In the genomic region with DNA sequence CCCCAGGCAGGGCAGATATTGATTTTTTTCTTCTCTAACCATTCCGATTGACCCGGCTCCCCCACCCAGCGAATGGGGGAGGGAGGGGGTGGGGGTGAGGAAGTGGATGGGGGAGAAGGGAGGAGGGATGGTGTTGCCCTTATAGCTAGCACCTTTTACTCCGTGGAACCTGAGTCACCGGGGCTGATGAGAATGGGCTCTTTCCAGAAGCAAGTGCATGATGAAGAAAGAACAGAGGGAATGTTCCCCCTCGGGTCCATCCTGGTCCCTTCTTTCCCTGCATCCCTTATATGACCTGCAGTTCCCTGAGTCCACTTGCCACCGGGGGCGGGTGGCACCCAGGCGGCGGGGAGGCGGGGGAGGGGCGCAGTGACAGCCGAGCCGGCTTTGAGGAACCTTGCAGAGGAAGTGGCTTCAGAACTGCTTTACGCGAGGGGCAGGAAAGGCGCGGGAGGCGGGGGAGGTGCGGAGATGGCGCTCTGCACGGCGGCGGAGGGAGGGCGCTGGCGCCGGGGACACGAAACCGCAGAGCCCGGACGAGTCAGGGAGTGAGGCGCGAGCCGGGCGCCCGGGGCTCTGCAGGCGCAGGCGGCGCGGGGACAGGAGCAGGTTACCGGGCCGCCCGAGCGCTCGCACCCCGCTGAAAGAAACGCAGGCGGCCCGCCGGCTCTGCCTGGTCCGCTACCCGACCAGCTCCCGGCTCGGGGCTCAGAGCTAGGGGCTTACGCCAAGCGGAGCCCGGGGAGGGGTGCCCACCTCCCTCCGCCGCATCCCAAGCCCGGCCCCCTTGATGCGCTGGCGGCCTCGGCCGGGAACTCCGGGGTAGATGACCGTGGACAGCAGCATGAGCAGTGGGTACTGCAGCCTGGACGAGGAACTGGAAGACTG, we compare ENCODE assay signal across 8 cellular contexts. TPM values are rescaled to one million over a fixed set of nuclear protein-coding genes. Genes with fewer than 3 reads are reported as not detected.
DNase-seq lines count a peak whose midpoint lies in the region; ATAC-seq and TF ChIP-seq lines count a peak whose summit lies in the region.

No MANE protein-coding gene starts in this region.

- H3K4me3 ChIP-seq in CD4-positive, alpha-beta memory T cell (ENCODE audit: low read length in 2 of 2): peak overlapping the region; percentile 95 to 96
- H3K4me3 ChIP-seq in thoracic aorta: peak overlapping the region; percentile 75

- H3K27ac ChIP-seq in CD4-positive, alpha-beta memory T cell (ENCODE audit: low read depth, low read length): peak overlapping the region; percentile 77
- H3K27ac ChIP-seq in thoracic aorta: peak overlapping the region; percentile 15 to 59

- H3K4me3 Mint-ChIP-seq in CD4-positive, alpha-beta memory T cell: peak overlapping the region; percentile 90 to 99 (median 98)
- peak overlapping the region; percentile 98 to 100 (median 99) for H3K4me3 Mint-ChIP-seq in IgD-negative memory B cell

- H3K9me3 Mint-ChIP-seq in CD4-positive, alpha-beta memory T cell: no peaks in the 10 kb centered on the region
- H3K9me3 Mint-ChIP-seq in IgD-negative memory B cell: no peaks in the 10 kb centered on the region

- H3K27ac Mint-ChIP-seq in CD4-positive, alpha-beta memory T cell: peak overlapping the region; percentile 93 to 98 (median 96)
- H3K27ac Mint-ChIP-seq in IgD-negative memory B cell: peak overlapping the region; percentile 96 to 99 (median 97)

- intact Hi-C loops in CD4-positive, alpha-beta memory T cell (cut with micrococcal nuclease): loop anchor here (1.0 to 10.0 kb wide), 5 partner anchors 12 to 1432 kb away; a partner anchor contains a TSS

- DNase-seq in CD4-positive, alpha-beta memory T cell: peak; percentile 87 to 93 (median 90)
- DNase-seq in SIG-M5 treated with dmso at 0.1 percent for 504 hours (lab: John Stamatoyannopoulos, UW; ENCODE audit: unreplicated experiment) (peak; percentile 96), activated gamma-delta T cell treated with Interleukin-2 at 50 U/mL for 16 hours (peak; percentile 90), glomerular visceral epithelial cell (ENCODE audit: extremely low spot score) (peak; percentile 50), omental fat pad (ENCODE audit: low spot score) (peak; percentile 39), thoracic aorta (ENCODE audit: low spot score) (peak; percentile 19)

- POLR2A ChIA-PET in CD4-positive, alpha-beta memory T cell (lab: Charles Lee; ENCODE audit: partially characterized antibody): interaction anchor here (1.1 to 21.6 kb wide), 10 partner anchors 9 to 764 kb away, joined by 3 to 786 read pairs (median 12); a partner anchor contains a TSS

- TF ChIP-seq CTCF in omental fat pad (IDR thresholded peaks at IDR 0.05) (no peak), thoracic aorta (IDR thresholded peaks at IDR 0.05) (no peak)

- no peaks in the 10 kb centered on the region for H3K9me3 ChIP-seq in CD4-positive, alpha-beta memory T cell (ENCODE audit: control insufficient read depth in 1 of 2, low read length in 2 of 2)
- H3K9me3 ChIP-seq in thoracic aorta: no peaks in the 10 kb centered on the region

- peaks cover 17% of the 10 kb centered on the region for H3K36me3 ChIP-seq in CD4-positive, alpha-beta memory T cell (ENCODE audit: insufficient read depth, low read length)
- H3K36me3 ChIP-seq in thoracic aorta: no peaks in the 10 kb centered on the region

- ATAC-seq in GM21367 (IDR thresholded peaks at IDR 0.05; ENCODE audit: unreplicated experiment) (peak; percentile 40), omental fat pad (ENCODE audit: low FRiP score) (peak; percentile 12), thoracic aorta (ENCODE audit: insufficient number of reproducible peaks, low FRiP score, low read depth) (peak; percentile 48)

- H3K27me3 Mint-ChIP-seq in CD4-positive, alpha-beta memory T cell: no peaks in the 10 kb centered on the region
- no peaks in the 10 kb centered on the region for H3K27me3 Mint-ChIP-seq in IgD-negative memory B cell

- peaks cover 49 to 93% (median 63%) of the 10 kb centered on the region in 4 donors for H3K4me1 Mint-ChIP-seq in CD4-positive, alpha-beta memory T cell
- H3K4me1 Mint-ChIP-seq in IgD-negative memory B cell: peaks cover 33 to 53% (median 44%) of the 10 kb centered on the region in 3 donors

- no peaks in the 10 kb centered on the region for H3K27me3 ChIP-seq in CD4-positive, alpha-beta memory T cell (ENCODE audit: insufficient read depth, low read length)
- no peaks in the 10 kb centered on the region for H3K27me3 ChIP-seq in thoracic aorta (replicated peaks; ENCODE audit: insufficient read depth)

- peaks cover 76% of the 10 kb centered on the region for H3K4me1 ChIP-seq in CD4-positive, alpha-beta memory T cell (ENCODE audit: insufficient read depth, low read length)
- peaks cover 8 to 27% of the 10 kb centered on the region in 2 donors for H3K4me1 ChIP-seq in thoracic aorta (ENCODE audit: control insufficient read depth in 1 of 2, low read depth in 2 of 2)

- peaks cover 18 to 43% of the 10 kb centered on the region in 2 donors for H3K36me3 Mint-ChIP-seq in CD4-positive, alpha-beta memory T cell
- H3K36me3 Mint-ChIP-seq in IgD-negative memory B cell: no peaks in the 10 kb centered on the region

- CTCF ChIA-PET in CD4-positive, alpha-beta memory T cell (lab: Charles Lee; ENCODE audit: partially characterized antibody): interaction anchor here (1.1 to 14.9 kb wide), 8 partner anchors 9 to 55 kb away, joined by 3 to 226 read pairs (median 16); a partner anchor contains a TSS

RNA-seq across cellular contexts. Expression of a gene that starts 49.7 kb away (rescaled TPM):
- 100 to 1,000 TPM; 186 to 190 TPM for total RNA-seq in CD4-positive, alpha-beta memory T cell
- 100 to 1,000 TPM; 249 to 298 TPM for polyA plus RNA-seq in CD4-positive, alpha-beta memory T cell
- 130 TPM for polyA plus RNA-seq in IgD-negative memory B cell
- total RNA-seq in omental fat pad (10 to 100 TPM in 3 of 4 donors, 1 to 10 TPM in 1; 9.7 to 16.1 (median 10.8) TPM), thoracic aorta (10 to 100 TPM; 21.7 to 22.8 TPM)

RNA-seq across cellular contexts. Expression of a gene that starts 55.3 kb away (rescaled TPM):
- total RNA-seq in CD4-positive, alpha-beta memory T cell: 10 to 100 TPM; 53.5 to 54.5 TPM
- polyA plus RNA-seq in CD4-positive, alpha-beta memory T cell: 10 to 100 TPM; 33.5 to 38.9 TPM
- polyA plus RNA-seq in IgD-negative memory B cell: 40.4 TPM
- total RNA-seq in omental fat pad: 10 to 100 TPM; 38.4 to 55.8 (median 50.4) TPM
- total RNA-seq in thoracic aorta: 10 to 100 TPM; 40.5 to 41.1 TPM

Comparison
In these comparisons a context has a peak if more than half of its experiments do, and no peak if none do; other contexts are left out.
1. Peak in every context shown above with its lines: DNase-seq, ATAC-seq, H3K4me3 ChIP-seq and H3K27ac ChIP-seq.
2. DNase-seq: peak in every context shown above with its lines; median percentile 96 in SIG-M5 treated with dmso at 0.1 percent for 504 hours; 90 in CD4-positive, alpha-beta memory T cell; 90 in activated gamma-delta T cell treated with Interleukin-2 at 50 U/mL for 16 hours; 50 in glomerular visceral epithelial cell; 39 in omental fat pad; 19 in thoracic aorta.
3. RNA of a gene that starts 49.7 kb away (total RNA-seq): 186 to 190 TPM in CD4-positive, alpha-beta memory T cell; 21.7 to 22.8 TPM in thoracic aorta and 9.7 to 16.1 TPM in omental fat pad; every median in the first group is over 4 times any median in the second.